In genomic region chr14:50719911-50720759, GRCh38 we compare ENCODE assay signal across 29 cellular contexts. TPM values are rescaled to one million over a fixed set of nuclear protein-coding genes. Genes with fewer than 3 reads are reported as not detected.
DNase-seq lines count a peak whose midpoint lies in the region; ATAC-seq and TF ChIP-seq lines count a peak whose summit lies in the region.
"Had no signal": no experiment of that assay in that cellular context is flagged by ENCODE, and none has a peak within 500 bp of the region (broad histone marks: within the 10 kb centered on the region; RNA-seq: fewer than 3 reads in every experiment).

No MANE protein-coding gene starts in this region.

- H3K27me3 ChIP-seq in CD8-positive, alpha-beta T cell (ENCODE audit: insufficient read depth, low read length), result no peaks in the 10 kb centered on the region
- no peaks in the 10 kb centered on the region for H3K27me3 ChIP-seq in RWPE2 (ENCODE audit: insufficient read depth, poor library complexity, severe bottlenecking)
- H3K27me3 ChIP-seq in neutrophil, result no peaks in the 10 kb centered on the region
- no peaks in the 10 kb centered on the region for H3K27me3 ChIP-seq in left ventricle myocardium inferior (ENCODE audit: low read depth)
- H3K27me3 ChIP-seq: right atrium auricular region had no signal

- no peaks in the 10 kb centered on the region for H3K4me1 ChIP-seq in CD8-positive, alpha-beta T cell (ENCODE audit: insufficient read depth, low read length)
- H3K4me1 ChIP-seq in RWPE2 (ENCODE audit: insufficient read depth, poor library complexity, severe bottlenecking) (peaks cover 9% of the 10 kb centered on the region), neutrophil (ENCODE audit: control insufficient read depth in 1 of 2, insufficient read depth in 1 of 2, low read depth in 1 of 2, low read length in 1 of 2) (no peaks in the 10 kb centered on the region), left ventricle myocardium inferior (no peaks in the 10 kb centered on the region)
- H3K4me1 ChIP-seq: parathyroid adenoma, right atrium auricular region had no signal

- DNase-seq in CD8-positive, alpha-beta T cell, result no peak
- DNase-seq in RWPE2 (ENCODE audit: low spot score) (no peak), epithelial cell of esophagus (ENCODE audit: low read depth) (peak; percentile 60), left ventricle myocardium inferior (no peak), DMS 273 treated with DMSO at 0.1 percent for 48 hours (lab: John Stamatoyannopoulos, UW) (no peak)
- DNase-seq in activated CD4-positive, alpha-beta T cell treated with anti-CD3 and anti-CD28 coated beads, Interleukin-2, amount 50 U/mL, for 1 hour, result no peak
- DNase-seq: activated CD4-positive, alpha-beta T cell treated with anti-CD3 and anti-CD28 coated beads for 48 hours; activated naive CD4-positive, alpha-beta T cell; activated T-cell treated with anti-CD3 and anti-CD28 coated beads, Interleukin-2, amount 50 U/mL, for 48 hours; islet precursor cell; KG1; MM.1S; mucosa of descending colon; NCI-H1417; NCI-H2081; NCI-H226; NCI-H69; stimulated activated CD4-positive, alpha-beta T cell treated with anti-CD3 and anti-CD28 coated beads, Interleukin-1b, Interleukin-23, amount 100 ng/mL, for 48 hours; stimulated activated CD8-positive, alpha-beta memory T cell treated with anti-CD3 and anti-CD28 coated beads, Interleukin-4, amount 100 ng/mL, for 48 hours; T-helper 17 cell had no signal

- H3K9me3 ChIP-seq in CD8-positive, alpha-beta T cell (ENCODE audit: low read length), result no peaks in the 10 kb centered on the region
- H3K9me3 ChIP-seq in RWPE2 (ENCODE audit: severe bottlenecking), result no peaks in the 10 kb centered on the region
- no peaks in the 10 kb centered on the region for H3K9me3 ChIP-seq in neutrophil
- no peaks in the 10 kb centered on the region for H3K9me3 ChIP-seq in left ventricle myocardium inferior (replicated peaks)
- H3K9me3 ChIP-seq: mucosa of descending colon, right atrium auricular region had no signal

- POLR2A ChIA-PET in CD8-positive, alpha-beta T cell (lab: Charles Lee), result interaction anchor here (1.0 to 1.1 kb wide), 2 partner anchors 9 to 12 kb away, joined by 3 read pairs; no protein-coding TSS in a partner anchor

- no peaks in the 10 kb centered on the region for H3K9me3 Mint-ChIP-seq in CD8-positive, alpha-beta T cell
- H3K9me3 Mint-ChIP-seq: dendritic cell treated with granulocyte-macrophage colony-stimulating factor and Interleukin-4, amounts not matched to agents 40 ng/mL and 50 ng/mL, for 4 days; nephron; type B pancreatic cell had no signal

- H3K27ac Mint-ChIP-seq in CD8-positive, alpha-beta T cell, result peak overlapping the region; percentile 33
- H3K27ac Mint-ChIP-seq: dendritic cell treated with granulocyte-macrophage colony-stimulating factor and Interleukin-4, amounts not matched to agents 40 ng/mL and 50 ng/mL, for 4 days; nephron; T-helper 17 cell; type B pancreatic cell had no signal

- no peak for TF ChIP-seq CTCF in CD8-positive, alpha-beta T cell (IDR thresholded peaks at IDR 0.05)
- no peak for TF ChIP-seq CTCF in RWPE2 (IDR thresholded peaks at IDR 0.05; ENCODE audit: poor library complexity, severe bottlenecking)
- no peak for TF ChIP-seq CTCF in epithelial cell of esophagus (IDR thresholded peaks at IDR 0.05; ENCODE audit: insufficient read depth, low read depth, low read length, missing control alignments)
- TF ChIP-seq CTCF in neutrophil (IDR thresholded peaks at IDR 0.05), result no peak
- no peak for TF ChIP-seq CTCF in left ventricle myocardium inferior (IDR thresholded peaks at IDR 0.05; ENCODE audit: borderline replicate concordance)

- ATAC-seq in CD8-positive, alpha-beta T cell, result no peak
- peak; percentile 77 for ATAC-seq in RWPE2 (ENCODE audit: low read depth)
- ATAC-seq: GM12878, mucosa of descending colon, T-helper 17 cell had no signal

- no peak overlapping the region for H3K4me3 ChIP-seq in CD8-positive, alpha-beta T cell (ENCODE audit: low read depth, low read length)
- H3K4me3 ChIP-seq in RWPE2 (ENCODE audit: severe bottlenecking), result no peak overlapping the region
- no peak overlapping the region for H3K4me3 ChIP-seq in epithelial cell of esophagus (ENCODE audit: low read length)
- no peak overlapping the region for H3K4me3 ChIP-seq in neutrophil (ENCODE audit: low read depth in 1 of 2, low read length in 1 of 2)
- H3K4me3 ChIP-seq in left ventricle myocardium inferior, result no peak overlapping the region
- H3K4me3 ChIP-seq: GM12878, mucosa of descending colon, right atrium auricular region, smooth muscle cell had no signal

- H3K36me3 Mint-ChIP-seq in CD8-positive, alpha-beta T cell, result peaks cover 44% of the 10 kb centered on the region

- no peak overlapping the region for H3K4me3 Mint-ChIP-seq in CD8-positive, alpha-beta T cell
- H3K4me3 Mint-ChIP-seq: dendritic cell treated with granulocyte-macrophage colony-stimulating factor and Interleukin-4, amounts not matched to agents 40 ng/mL and 50 ng/mL, for 4 days; nephron; T-helper 17 cell; type B pancreatic cell had no signal

- H3K4me1 Mint-ChIP-seq in CD8-positive, alpha-beta T cell (ENCODE audit: low read depth), result peaks cover 2% of the 10 kb centered on the region
- H3K4me1 Mint-ChIP-seq: nephron had no signal

- no peak overlapping the region for H3K27ac ChIP-seq in CD8-positive, alpha-beta T cell (ENCODE audit: low read depth, low read length)
- no peak overlapping the region for H3K27ac ChIP-seq in RWPE2 (ENCODE audit: poor library complexity, severe bottlenecking)
- H3K27ac ChIP-seq in neutrophil, result peak overlapping the region; percentile 43
- no peak overlapping the region for H3K27ac ChIP-seq in left ventricle myocardium inferior (replicated peaks)
- H3K27ac ChIP-seq: C4-2B, parathyroid adenoma, right atrium auricular region had no signal

- H3K36me3 ChIP-seq in CD8-positive, alpha-beta T cell (ENCODE audit: insufficient read depth, low read length), result peaks cover 31% of the 10 kb centered on the region
- H3K36me3 ChIP-seq in RWPE2 (ENCODE audit: low read depth) (peaks cover 22% of the 10 kb centered on the region), neutrophil (peaks cover 64% of the 10 kb centered on the region), left ventricle myocardium inferior (peaks cover 47% of the 10 kb centered on the region)

- CTCF ChIA-PET in CD8-positive, alpha-beta T cell (lab: Charles Lee), result interaction anchor here (1.7 kb wide), 1 partner anchor 57 kb away, joined by 5 read pairs; no protein-coding TSS in a partner anchor

- no peaks in the 10 kb centered on the region for H3K27me3 Mint-ChIP-seq in CD8-positive, alpha-beta T cell (ENCODE audit: low read depth)
- H3K27me3 Mint-ChIP-seq: dendritic cell treated with granulocyte-macrophage colony-stimulating factor and Interleukin-4, amounts not matched to agents 40 ng/mL and 50 ng/mL, for 4 days; T-helper 17 cell; type B pancreatic cell had no signal

- intact Hi-C loops in CD8-positive, alpha-beta T cell (cut with DNase I, micrococcal nuclease), result loop anchor here (1.0 to 10.0 kb wide), 6 partner anchors 37 to 177 kb away; partner anchors contain the start of gene SAV1 (in 1 of the 2)
- intact Hi-C loops in left ventricle myocardium inferior (cut with micrococcal nuclease), result loop anchor here (10.0 kb wide), 1 partner anchor 105 kb away; no protein-coding TSS in a partner anchor

RNA-seq across cellular contexts. Expression of gene SAV1, which starts 52.0 kb away (rescaled TPM):
- 10 to 100 TPM; 13.1 to 13.4 TPM for total RNA-seq in CD8-positive, alpha-beta T cell
- total RNA-seq in left ventricle myocardium inferior, result 29.5 TPM
